In genomic region chr7:6706666-6707407, GRCh38 we compare ENCODE assay signal across 1 cellular context.
TF ChIP-seq lines count a peak whose summit lies in the region.

Gene ZNF12 (minus strand): TSS chr7:6706947. CDS start chr7:6705173, 1,774 bp downstream.

TF ChIP-seq in K562, 482 proteins besides CTCF, POLR2A, EP300 and RAD21 (continued from another document and continues in another):
- TF ChIP-seq ZNF407 (IDR thresholded peaks at IDR 0.05; ENCODE audit: low read depth) = no peak
- TF ChIP-seq NFIC (IDR thresholded peaks at IDR 0.05) = no peak
- peak; percentile 76 for TF ChIP-seq MGA (IDR thresholded peaks at IDR 0.05)
- no peak for TF ChIP-seq CUX1 (CRISPR knock-in tag; IDR thresholded peaks at IDR 0.05)
- no peak for TF ChIP-seq KLF10 (CRISPR knock-in tag; IDR thresholded peaks at IDR 0.05)
- TF ChIP-seq HDAC8 (tag; IDR thresholded peaks at IDR 0.05) = no peak
- no peak for TF ChIP-seq LEF1 (IDR thresholded peaks at IDR 0.05)
- no peak for TF ChIP-seq MCM7 (IDR thresholded peaks at IDR 0.05)
- no peak for TF ChIP-seq LARP7 (IDR thresholded peaks at IDR 0.05)
- no peak; the same call in 1 of the 2 replicates for TF ChIP-seq MAX (CRISPR knock-in tag; IDR thresholded peaks at IDR 0.05)
- TF ChIP-seq SAP30 (IDR thresholded peaks at IDR 0.05; ENCODE audit: borderline replicate concordance, insufficient read depth, low read depth, low read length, poor library complexity, severe bottlenecking) = peak; percentile 27
- no peak for TF ChIP-seq FOSL1 (tag; conservative IDR thresholded peaks at IDR 0.05)
- TF ChIP-seq CBX5 (IDR thresholded peaks at IDR 0.05; ENCODE audit: borderline replicate concordance, low read depth) = no peak
- no peak for TF ChIP-seq KLF6 (CRISPR knock-in tag; IDR thresholded peaks at IDR 0.05; ENCODE audit: borderline replicate concordance)
- no peak for TF ChIP-seq ARID1B (IDR thresholded peaks at IDR 0.05)
- 0 out of 2 replicates have a peak, but pooled peaks have one; percentile 14 for TF ChIP-seq ETS1 (conservative IDR thresholded peaks at IDR 0.05; ENCODE audit: control insufficient read depth, low read depth, low read length)
- no peak for TF ChIP-seq E2F6 (IDR thresholded peaks at IDR 0.05; ENCODE audit: borderline replicate concordance in 1 of 2, extremely low read depth in 1 of 2, insufficient read depth in 1 of 2, insufficient read length in 1 of 2, low read depth in 1 of 2, low read length in 1 of 2, poor library complexity in 1 of 2, severe bottlenecking in 1 of 2)
- TF ChIP-seq ZNF644 (tag; IDR thresholded peaks at IDR 0.05; ENCODE audit: low read depth) = no peak
- TF ChIP-seq SLC30A9 (CRISPR knock-in tag; IDR thresholded peaks at IDR 0.05) = no peak
